Comparison of ENCODE assay signal across 8 cellular contexts in genomic region chr11:60906132-60906972, GRCh38. TPM values are rescaled to one million over a fixed set of nuclear protein-coding genes. Genes with fewer than 3 reads are reported as not detected.
A peak's percentile ranks its signal among the peaks of the same experiment; 100 is the strongest.
DNase-seq lines count a peak whose midpoint lies in the region; ATAC-seq and TF ChIP-seq lines count a peak whose summit lies in the region.

Gene PRPF19, minus strand, starts transcription at chr11:60906585. Its CDS starts 203 bp downstream, at chr11:60906382.

- POLR2A ChIA-PET in PC-3 (lab: Charles Lee; ENCODE audit: unreplicated experiment), result no interaction called here

- peak within 1 kb of the TSS; percentile 85 for H3K4me3 ChIP-seq in PC-3 (ENCODE audit: low read length)
- H3K4me3 ChIP-seq in epithelial cell of proximal tubule (ENCODE audit: low read depth, low read length), result peak within 1 kb of the TSS; percentile 66
- peak within 1 kb of the TSS; percentile 60 for H3K4me3 ChIP-seq in mucosa of stomach (ENCODE audit: low read length)

- no peaks in the 10 kb centered on the region for H3F3A ChIP-seq in PC-3 (ENCODE audit: low read length, unreplicated experiment)

- H3K79me2 ChIP-seq in PC-3 (ENCODE audit: low read length), result peaks cover 43% of the 10 kb centered on the region

- no peaks in the 10 kb centered on the region for H3K27me3 ChIP-seq in PC-3 (ENCODE audit: low read length)
- H3K27me3 ChIP-seq in mucosa of stomach (ENCODE audit: control insufficient read depth, insufficient read depth, low read length), result no peaks in the 10 kb centered on the region

- no peak for TF ChIP-seq CTCF in PC-3 (conservative IDR thresholded peaks at IDR 0.05; ENCODE audit: low read depth, low read length)
- TF ChIP-seq CTCF in epithelial cell of proximal tubule (conservative IDR thresholded peaks at IDR 0.05; ENCODE audit: low read depth, low read length), result no peak

- TF ChIP-seq EP300 in Ishikawa (IDR thresholded peaks at IDR 0.05; ENCODE audit: borderline replicate concordance), result no peak

- TF ChIP-seq RAD21 in Ishikawa (IDR thresholded peaks at IDR 0.05; ENCODE audit: low read depth), result no peak

- BruUV-seq in PC-3 (replicated peaks; lab: Mats Ljungman, UMichigan), result no TSS peak

- DNase-seq in DMS 273 treated with DMSO at 0.1 percent for 48 hours (lab: John Stamatoyannopoulos, UW), result peak; percentile 88
- peak; percentile 100 for DNase-seq in PC-3
- DNase-seq in activated T-cell treated with anti-CD3 and anti-CD28 coated beads for 48 hours (ENCODE audit: low read depth), result peak; percentile 97
- peak; percentile 85 for DNase-seq in epithelial cell of proximal tubule (ENCODE audit: low read depth)
- DNase-seq in stimulated activated CD8-positive, alpha-beta memory T cell treated with anti-CD3 and anti-CD28 coated beads, Interleukin-7, amount 100 ng/mL, for 1 hour (ENCODE audit: low read depth in 2 of 2), result peak; percentile 96 to 98

- H3K9me3 ChIP-seq in PC-3 (ENCODE audit: low read length) (no peaks in the 10 kb centered on the region), mucosa of stomach (ENCODE audit: control insufficient read depth, low read length) (no peaks in the 10 kb centered on the region)

- H3K4me1 ChIP-seq in PC-3 (ENCODE audit: insufficient read depth, low read length), result peaks cover 19% of the 10 kb centered on the region
- peaks cover 13% of the 10 kb centered on the region for H3K4me1 ChIP-seq in mucosa of stomach (ENCODE audit: control insufficient read depth, insufficient read depth, low read length)

- peak within 1 kb of the TSS; percentile 96 for H3K9ac ChIP-seq in PC-3 (ENCODE audit: low read length)
- peak within 1 kb of the TSS; percentile 60 for H3K9ac ChIP-seq in mucosa of stomach (ENCODE audit: low read length)

- peaks cover 32% of the 10 kb centered on the region for H4K20me1 ChIP-seq in PC-3 (ENCODE audit: low read length)

- H3K36me3 ChIP-seq in PC-3 (ENCODE audit: low read depth, low read length), result peaks cover 30% of the 10 kb centered on the region
- peaks cover 9% of the 10 kb centered on the region for H3K36me3 ChIP-seq in mucosa of stomach (ENCODE audit: control insufficient read depth, insufficient read depth, low read length)

- CTCF ChIA-PET in PC-3 (lab: Charles Lee), result interaction anchor here (0.6 kb wide), 1 partner anchor 1155 kb away, joined by 4 read pairs; no protein-coding TSS in a partner anchor

- H3K27ac ChIP-seq in PC-3 (ENCODE audit: low read length), result peak within 1 kb of the TSS; percentile 81

- H3K4me2 ChIP-seq in PC-3 (ENCODE audit: low read length), result peak within 1 kb of the TSS; percentile 96

- ATAC-seq in GM21576 (IDR thresholded peaks at IDR 0.05; ENCODE audit: unreplicated experiment), result peak; percentile 75
- peak; percentile 95 for ATAC-seq in PC-3

- intact Hi-C loops in PC-3 (cut with micrococcal nuclease), result no loop called here

- peak within 1 kb of the TSS; percentile 86 for H2AFZ ChIP-seq in PC-3 (ENCODE audit: low read length)

- no peaks in the 10 kb centered on the region for H3K9me2 ChIP-seq in PC-3 (replicated peaks; ENCODE audit: low read length)

TF ChIP-seq in Ishikawa, 13 proteins besides CTCF, POLR2A, EP300 and RAD21:
- no peak for TF ChIP-seq CEBPB (IDR thresholded peaks at IDR 0.05)
- TF ChIP-seq TAF1 (IDR thresholded peaks at IDR 0.05; ENCODE audit: low read depth), result peak; percentile 84
- TF ChIP-seq TEAD4 (IDR thresholded peaks at IDR 0.05), result no peak
- no peak for TF ChIP-seq EGR1 (IDR thresholded peaks at IDR 0.05)
- TF ChIP-seq FOXM1 (IDR thresholded peaks at IDR 0.05; ENCODE audit: borderline replicate concordance, low read depth), result peak; percentile 73; the same call in 1 of the 2 replicates
- TF ChIP-seq NFIC (IDR thresholded peaks at IDR 0.05), result 0 out of 2 replicates have a peak, but pooled peaks have one; percentile 12
- TF ChIP-seq CREB1 (IDR thresholded peaks at IDR 0.05; ENCODE audit: low read depth), result peak; percentile 34; the same call in 1 of the 2 replicates
- TF ChIP-seq MAX (IDR thresholded peaks at IDR 0.05), result peak; percentile 93
- no peak for TF ChIP-seq REST (IDR thresholded peaks at IDR 0.05; ENCODE audit: low read depth)
- no peak for TF ChIP-seq ZBTB7A (IDR thresholded peaks at IDR 0.05; ENCODE audit: low read depth)
- peak; percentile 64 for TF ChIP-seq TCF12 (IDR thresholded peaks at IDR 0.05; ENCODE audit: low read depth)
- TF ChIP-seq, protein P1, sequence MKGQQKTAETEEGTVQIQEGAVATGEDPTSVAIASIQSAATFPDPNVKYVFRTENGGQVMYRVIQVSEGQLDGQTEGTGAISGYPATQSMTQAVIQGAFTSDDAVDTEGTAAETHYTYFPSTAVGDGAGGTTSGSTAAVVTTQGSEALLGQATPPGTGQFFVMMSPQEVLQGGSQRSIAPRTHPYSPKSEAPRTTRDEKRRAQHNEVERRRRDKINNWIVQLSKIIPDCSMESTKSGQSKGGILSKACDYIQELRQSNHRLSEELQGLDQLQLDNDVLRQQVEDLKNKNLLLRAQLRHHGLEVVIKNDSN (IDR thresholded peaks at IDR 0.05), result peak; percentile 52
- peak; percentile 35; the same call in 1 of the 2 replicates for TF ChIP-seq YY1 (IDR thresholded peaks at IDR 0.05; ENCODE audit: low read depth)

RNA-seq across cellular contexts. Expression of gene PRPF19, which starts in this region (rescaled TPM):
- total RNA-seq in PC-3 (2014; rRNA removed) (165 and 177 TPM in 2 replicates), epithelial cell of proximal tubule (73.2 and 159 TPM in 2 replicates)

Comparison
In these comparisons a context has a peak if more than half of its experiments do, and no peak if none do; other contexts are left out.
1. Peak in every context shown above with its lines: DNase-seq, ATAC-seq, H3K4me3 ChIP-seq and H3K27ac ChIP-seq.